Comparison of ENCODE assay signal across 2 cellular contexts in the genomic region with DNA sequence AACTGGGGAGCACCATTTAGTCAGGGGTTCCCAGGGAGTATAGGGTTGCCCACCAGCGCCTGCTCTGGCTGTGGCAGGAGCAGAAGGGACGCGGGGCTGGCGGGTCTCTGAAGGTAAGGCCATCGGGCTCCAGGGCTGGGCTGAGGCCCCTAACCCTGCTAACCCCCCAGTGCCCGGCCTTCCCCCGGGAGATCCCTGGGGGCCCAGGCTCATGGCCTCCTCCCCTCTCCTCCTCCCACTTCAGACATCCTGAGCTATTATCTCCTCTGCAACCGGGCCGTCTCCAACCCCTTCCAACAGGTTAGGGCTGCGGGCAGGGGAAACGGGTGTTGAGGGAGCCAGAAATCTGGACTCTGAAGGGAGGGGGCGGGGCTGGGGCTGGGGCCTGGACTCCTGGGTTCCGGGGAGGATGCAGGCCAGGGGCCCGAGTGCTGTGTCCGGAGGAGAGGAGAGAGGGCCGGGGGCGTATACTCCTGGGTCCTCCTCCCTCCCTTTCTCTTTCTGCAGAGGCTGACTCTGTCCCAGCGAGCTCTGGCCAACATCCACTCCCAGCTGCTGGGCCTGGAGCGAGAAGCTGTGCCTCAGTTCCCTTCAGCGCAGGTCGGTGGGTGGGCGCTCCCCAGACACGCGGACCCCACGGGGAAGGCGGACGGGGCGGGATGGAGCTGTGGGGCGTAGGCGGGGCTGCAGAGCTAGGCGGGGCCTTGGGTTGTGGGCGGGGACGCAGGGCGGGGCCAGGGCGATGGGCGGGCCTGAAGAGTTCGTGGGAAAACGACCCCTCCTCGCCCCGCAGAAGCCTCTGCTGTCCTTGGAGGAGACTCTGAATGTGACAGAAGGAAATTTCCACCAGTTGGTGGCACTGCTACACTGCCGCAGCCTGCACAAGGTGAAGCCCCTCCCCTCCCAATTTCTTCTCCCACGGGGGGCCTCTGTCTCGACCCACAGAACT.
TF ChIP-seq lines count a peak whose summit lies in the region.

No MANE protein-coding gene starts in this region.

TF ChIP-seq in HEK293, 187 proteins besides CTCF, POLR2A, EP300 and RAD21 (continues in another document):
- no peak for TF ChIP-seq ZNF391 (tag by site-specific recombination; IDR thresholded peaks at IDR 0.05; ENCODE audit: borderline replicate concordance, low read depth)
- peak; percentile 72 for TF ChIP-seq SP2 (tag by site-specific recombination; IDR thresholded peaks at IDR 0.05)
- no peak for TF ChIP-seq ZNF510 (tag by site-specific recombination; IDR thresholded peaks at IDR 0.05; ENCODE audit: insufficient replicate concordance)
- peak; percentile 77 for TF ChIP-seq KLF1 (tag by site-specific recombination; IDR thresholded peaks at IDR 0.05)
- TF ChIP-seq, protein P1, sequence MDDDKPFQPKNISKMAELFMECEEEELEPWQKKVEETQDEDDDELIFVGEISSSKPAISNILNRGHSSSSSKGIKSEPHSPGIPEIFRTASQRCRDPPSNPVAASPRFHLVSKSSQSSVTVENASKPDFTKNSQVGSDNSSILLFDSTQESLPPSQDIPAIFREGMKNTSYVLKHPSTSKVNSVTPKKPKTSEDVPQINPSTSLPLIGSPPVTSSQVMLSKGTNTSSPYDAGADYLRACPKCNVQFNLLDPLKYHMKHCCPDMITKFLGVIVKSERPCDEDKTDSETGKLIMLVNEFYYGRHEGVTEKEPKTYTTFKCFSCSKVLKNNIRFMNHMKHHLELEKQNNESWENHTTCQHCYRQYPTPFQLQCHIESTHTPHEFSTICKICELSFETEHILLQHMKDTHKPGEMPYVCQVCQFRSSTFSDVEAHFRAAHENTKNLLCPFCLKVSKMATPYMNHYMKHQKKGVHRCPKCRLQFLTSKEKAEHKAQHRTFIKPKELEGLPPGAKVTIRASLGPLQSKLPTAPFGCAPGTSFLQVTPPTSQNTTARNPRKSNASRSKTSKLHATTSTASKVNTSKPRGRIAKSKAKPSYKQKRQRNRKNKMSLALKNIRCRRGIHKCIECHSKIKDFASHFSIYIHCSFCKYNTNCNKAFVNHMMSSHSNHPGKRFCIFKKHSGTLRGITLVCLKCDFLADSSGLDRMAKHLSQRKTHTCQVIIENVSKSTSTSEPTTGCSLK (tag by site-specific recombination; IDR thresholded peaks at IDR 0.05): no peak
- no peak for TF ChIP-seq KLF10 (tag by site-specific recombination; IDR thresholded peaks at IDR 0.05)
- TF ChIP-seq ZNF184 (tag by site-specific recombination; IDR thresholded peaks at IDR 0.05): no peak
- no peak for TF ChIP-seq ZNF211 (tag by site-specific recombination; IDR thresholded peaks at IDR 0.05; ENCODE audit: low read depth)
- TF ChIP-seq ZXDB (tag by site-specific recombination; IDR thresholded peaks at IDR 0.05): no peak
- TF ChIP-seq ZBTB7A (tag by site-specific recombination; IDR thresholded peaks at IDR 0.05; ENCODE audit: low read depth): no peak
- no peak for TF ChIP-seq ZNF174 (tag by site-specific recombination; IDR thresholded peaks at IDR 0.05)
- no peak for TF ChIP-seq ZNF132 (tag by site-specific recombination; IDR thresholded peaks at IDR 0.05; ENCODE audit: borderline replicate concordance)
- TF ChIP-seq ZNF555 (tag by site-specific recombination; conservative IDR thresholded peaks at IDR 0.05): no peak
- TF ChIP-seq, protein P2, sequence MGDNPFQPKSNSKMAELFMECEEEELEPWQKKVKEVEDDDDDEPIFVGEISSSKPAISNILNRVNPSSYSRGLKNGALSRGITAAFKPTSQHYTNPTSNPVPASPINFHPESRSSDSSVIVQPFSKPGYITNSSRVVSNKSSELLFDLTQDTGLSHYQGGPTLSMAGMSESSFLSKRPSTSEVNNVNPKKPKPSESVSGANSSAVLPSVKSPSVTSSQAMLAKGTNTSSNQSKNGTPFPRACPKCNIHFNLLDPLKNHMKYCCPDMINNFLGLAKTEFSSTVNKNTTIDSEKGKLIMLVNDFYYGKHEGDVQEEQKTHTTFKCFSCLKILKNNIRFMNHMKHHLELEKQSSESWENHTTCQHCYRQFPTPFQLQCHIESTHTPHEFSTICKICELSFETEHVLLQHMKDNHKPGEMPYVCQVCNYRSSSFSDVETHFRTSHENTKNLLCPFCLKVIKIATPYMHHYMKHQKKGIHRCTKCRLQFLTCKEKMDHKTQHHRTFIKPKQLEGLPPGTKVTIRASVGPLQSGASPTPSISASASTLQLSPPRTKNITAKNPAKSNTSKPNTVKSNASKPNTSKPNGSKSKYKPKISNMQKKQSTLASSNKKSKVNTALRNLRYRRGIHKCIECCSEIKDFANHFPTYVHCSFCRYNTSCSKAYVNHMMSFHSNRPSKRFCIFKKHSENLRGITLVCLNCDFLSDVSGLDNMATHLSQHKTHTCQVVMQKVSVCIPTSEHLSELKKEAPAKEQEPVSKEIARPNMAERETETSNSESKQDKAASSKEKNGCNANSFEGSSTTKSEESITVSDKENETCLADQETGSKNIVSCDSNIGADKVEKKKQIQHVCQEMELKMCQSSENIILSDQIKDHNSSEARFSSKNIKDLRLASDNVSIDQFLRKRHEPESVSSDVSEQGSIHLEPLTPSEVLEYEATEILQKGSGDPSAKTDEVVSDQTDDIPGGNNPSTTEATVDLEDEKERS (tag by site-specific recombination; IDR thresholded peaks at IDR 0.05): no peak
- TF ChIP-seq, protein P3, sequence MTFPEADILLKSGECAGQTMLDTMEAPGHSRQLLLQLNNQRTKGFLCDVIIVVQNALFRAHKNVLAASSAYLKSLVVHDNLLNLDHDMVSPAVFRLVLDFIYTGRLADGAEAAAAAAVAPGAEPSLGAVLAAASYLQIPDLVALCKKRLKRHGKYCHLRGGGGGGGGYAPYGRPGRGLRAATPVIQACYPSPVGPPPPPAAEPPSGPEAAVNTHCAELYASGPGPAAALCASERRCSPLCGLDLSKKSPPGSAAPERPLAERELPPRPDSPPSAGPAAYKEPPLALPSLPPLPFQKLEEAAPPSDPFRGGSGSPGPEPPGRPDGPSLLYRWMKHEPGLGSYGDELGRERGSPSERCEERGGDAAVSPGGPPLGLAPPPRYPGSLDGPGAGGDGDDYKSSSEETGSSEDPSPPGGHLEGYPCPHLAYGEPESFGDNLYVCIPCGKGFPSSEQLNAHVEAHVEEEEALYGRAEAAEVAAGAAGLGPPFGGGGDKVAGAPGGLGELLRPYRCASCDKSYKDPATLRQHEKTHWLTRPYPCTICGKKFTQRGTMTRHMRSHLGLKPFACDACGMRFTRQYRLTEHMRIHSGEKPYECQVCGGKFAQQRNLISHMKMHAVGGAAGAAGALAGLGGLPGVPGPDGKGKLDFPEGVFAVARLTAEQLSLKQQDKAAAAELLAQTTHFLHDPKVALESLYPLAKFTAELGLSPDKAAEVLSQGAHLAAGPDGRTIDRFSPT (tag by site-specific recombination; IDR thresholded peaks at IDR 0.05): no peak
- TF ChIP-seq KLF9 (tag by site-specific recombination; IDR thresholded peaks at IDR 0.05; ENCODE audit: low read depth): peak; percentile 79

TF ChIP-seq in H1, 55 proteins besides CTCF, POLR2A, EP300 and RAD21:
- TF ChIP-seq, protein P4, sequence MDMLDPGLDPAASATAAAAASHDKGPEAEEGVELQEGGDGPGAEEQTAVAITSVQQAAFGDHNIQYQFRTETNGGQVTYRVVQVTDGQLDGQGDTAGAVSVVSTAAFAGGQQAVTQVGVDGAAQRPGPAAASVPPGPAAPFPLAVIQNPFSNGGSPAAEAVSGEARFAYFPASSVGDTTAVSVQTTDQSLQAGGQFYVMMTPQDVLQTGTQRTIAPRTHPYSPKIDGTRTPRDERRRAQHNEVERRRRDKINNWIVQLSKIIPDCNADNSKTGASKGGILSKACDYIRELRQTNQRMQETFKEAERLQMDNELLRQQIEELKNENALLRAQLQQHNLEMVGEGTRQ (IDR thresholded peaks at IDR 0.05; ENCODE audit: low read length): no peak
- TF ChIP-seq TEAD4 (IDR thresholded peaks at IDR 0.05; ENCODE audit: low read depth, low read length) (no peak), KDM5A (IDR thresholded peaks at IDR 0.05; ENCODE audit: low read length) (no peak), SP4 (IDR thresholded peaks at IDR 0.05; ENCODE audit: low read length) (no peak), POLR2AphosphoS5 (IDR thresholded peaks at IDR 0.05; ENCODE audit: low read depth, low read length) (0 out of 2 replicates have a peak, but pooled peaks have one; percentile 37), SP1 (IDR thresholded peaks at IDR 0.05; ENCODE audit: low read depth, low read length) (peak; percentile 41; the same call in 1 of the 2 replicates), TCF12 (IDR thresholded peaks at IDR 0.05; ENCODE audit: low read depth, low read length) (no peak), CREB1 (IDR thresholded peaks at IDR 0.05) (no peak), GTF2F1 (IDR thresholded peaks at IDR 0.05; ENCODE audit: borderline replicate concordance, low read depth, low read length) (no peak), CTBP2 (IDR thresholded peaks at IDR 0.05; ENCODE audit: borderline replicate concordance, insufficient read depth, insufficient read length, low read length) (no peak), KDM1A (IDR thresholded peaks at IDR 0.05; ENCODE audit: borderline replicate concordance, low read length) (no peak), YY1 (IDR thresholded peaks at IDR 0.05; ENCODE audit: low read depth, low read length) (no peak), MAFK (IDR thresholded peaks at IDR 0.05; ENCODE audit: low read depth, low read length) (no peak)
- TF ChIP-seq, protein P5, sequence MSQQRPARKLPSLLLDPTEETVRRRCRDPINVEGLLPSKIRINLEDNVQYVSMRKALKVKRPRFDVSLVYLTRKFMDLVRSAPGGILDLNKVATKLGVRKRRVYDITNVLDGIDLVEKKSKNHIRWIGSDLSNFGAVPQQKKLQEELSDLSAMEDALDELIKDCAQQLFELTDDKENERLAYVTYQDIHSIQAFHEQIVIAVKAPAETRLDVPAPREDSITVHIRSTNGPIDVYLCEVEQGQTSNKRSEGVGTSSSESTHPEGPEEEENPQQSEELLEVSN (IDR thresholded peaks at IDR 0.05): no peak
